ENCODE assay signal across 7 cellular contexts in the genomic region with DNA sequence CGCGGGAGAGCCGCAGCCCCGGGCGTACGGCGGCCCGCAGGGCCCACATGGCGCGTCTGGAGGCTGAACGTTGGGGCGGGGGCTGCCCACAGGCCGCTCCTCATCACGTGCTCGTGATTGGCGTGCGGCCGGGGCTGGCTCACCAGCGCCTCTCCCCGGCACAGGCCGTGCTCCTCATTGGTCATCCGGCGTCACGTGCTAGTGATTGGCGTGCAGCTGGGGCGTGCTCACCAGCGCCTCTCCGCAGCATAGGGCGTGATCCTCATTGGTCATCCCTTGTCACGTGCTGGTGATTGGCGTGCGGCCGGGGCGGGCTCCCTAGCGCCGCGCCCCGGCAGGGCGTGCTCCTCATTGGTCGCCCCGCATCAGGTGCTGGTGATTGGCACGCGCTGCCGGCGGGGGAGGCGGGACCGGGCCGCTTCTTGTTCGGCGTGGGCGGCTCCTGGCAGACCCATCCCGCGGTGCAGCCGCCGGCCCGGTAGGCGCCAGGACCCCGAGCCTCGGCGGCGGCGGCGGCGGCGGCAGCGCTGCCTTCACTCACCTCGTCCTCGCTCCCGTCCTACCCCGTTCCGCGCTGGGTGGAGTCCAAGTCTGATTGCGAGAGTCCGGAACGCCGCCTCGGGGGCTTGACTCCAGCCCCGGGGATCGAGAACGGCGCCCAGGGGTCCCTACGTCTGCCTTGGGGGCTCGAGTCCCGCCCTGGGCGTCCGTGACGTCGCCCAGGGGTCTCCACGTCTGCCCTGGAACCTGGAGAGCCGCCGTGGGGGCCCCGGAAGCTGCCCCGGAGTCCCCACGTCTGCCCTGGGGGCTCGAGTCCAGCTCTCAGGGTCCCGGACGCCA. TPM values are rescaled to one million over a fixed set of nuclear protein-coding genes. Genes with fewer than 3 reads are reported as not detected.
DNase-seq lines count a peak whose midpoint lies in the region; ATAC-seq and TF ChIP-seq lines count a peak whose summit lies in the region.

A gene with protein sequence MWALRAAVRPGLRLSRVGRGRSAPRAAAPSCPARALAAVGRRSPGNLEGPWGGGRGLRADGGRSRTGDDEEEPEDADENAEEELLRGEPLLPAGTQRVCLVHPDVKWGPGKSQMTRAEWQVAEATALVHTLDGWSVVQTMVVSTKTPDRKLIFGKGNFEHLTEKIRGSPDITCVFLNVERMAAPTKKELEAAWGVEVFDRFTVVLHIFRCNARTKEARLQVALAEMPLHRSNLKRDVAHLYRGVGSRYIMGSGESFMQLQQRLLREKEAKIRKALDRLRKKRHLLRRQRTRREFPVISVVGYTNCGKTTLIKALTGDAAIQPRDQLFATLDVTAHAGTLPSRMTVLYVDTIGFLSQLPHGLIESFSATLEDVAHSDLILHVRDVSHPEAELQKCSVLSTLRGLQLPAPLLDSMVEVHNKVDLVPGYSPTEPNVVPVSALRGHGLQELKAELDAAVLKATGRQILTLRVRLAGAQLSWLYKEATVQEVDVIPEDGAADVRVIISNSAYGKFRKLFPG (minus strand): TSS at position 58 of the 840 bp plus-strand sequence. CDS start 9 bp downstream, at position 49.

- TF ChIP-seq CTCF in kidney epithelial cell (IDR thresholded peaks at IDR 0.05; ENCODE audit: insufficient read depth, low read length, poor library complexity, severe bottlenecking) = peak; percentile 21

- H3K4me3 ChIP-seq in kidney epithelial cell (ENCODE audit: low read depth, low read length) = peak within 1 kb of the TSS; percentile 95

- ATAC-seq in GM18873 (IDR thresholded peaks at IDR 0.05; ENCODE audit: low FRiP score, unreplicated experiment) (peak; percentile 93), HG03108 (IDR thresholded peaks at IDR 0.05; ENCODE audit: unreplicated experiment) (peak; percentile 81)

- DNase-seq in T-helper 2 cell (peak; percentile 96 to 100 (median 99)), caudate nucleus (lab: John Stamatoyannopoulos, UW) (no peak), kidney epithelial cell (ENCODE audit: low read depth) (peak; percentile 95), NCI-H2081 (lab: John Stamatoyannopoulos, UW) (no peak)
- DNase-seq in stimulated activated CD4-positive, alpha-beta T cell treated with anti-CD3 and anti-CD28 coated beads, Interleukin-1b, Interleukin-23, amount 100 ng/mL, for 4 hours (ENCODE audit: low read depth in 2 of 2) = peak; percentile 93 to 96

- H3K27me3 ChIP-seq in kidney epithelial cell (ENCODE audit: control insufficient read depth, insufficient read depth, low read length) = no peaks in the 10 kb centered on the region

- no peaks in the 10 kb centered on the region for H3K36me3 ChIP-seq in kidney epithelial cell (ENCODE audit: control insufficient read depth, insufficient read depth, low read length)

- peak within 1 kb of the TSS; percentile 92 for H3K27ac ChIP-seq in caudate nucleus (ENCODE audit: low read depth, low read length)

RNA-seq across cellular contexts. Expression of the gene that starts here (rescaled TPM):
- total RNA-seq in kidney epithelial cell = 49.5 and 55.0 TPM in 2 replicates

Comparison
In these comparisons a context has a peak if more than half of its experiments do, and no peak if none do; other contexts are left out.
1. DNase-seq: peak in T-helper 2 cell (5 of 5), kidney epithelial cell (single experiment) and stimulated activated CD4-positive, alpha-beta T cell treated with anti-CD3 and anti-CD28 coated beads, Interleukin-1b, Interleukin-23, amount 100 ng/mL, for 4 hours (2 of 2); none in caudate nucleus (0 of 61) and NCI-H2081 (0 of 2).